Comparison of ENCODE assay signal across 8 cellular contexts in the genomic region with DNA sequence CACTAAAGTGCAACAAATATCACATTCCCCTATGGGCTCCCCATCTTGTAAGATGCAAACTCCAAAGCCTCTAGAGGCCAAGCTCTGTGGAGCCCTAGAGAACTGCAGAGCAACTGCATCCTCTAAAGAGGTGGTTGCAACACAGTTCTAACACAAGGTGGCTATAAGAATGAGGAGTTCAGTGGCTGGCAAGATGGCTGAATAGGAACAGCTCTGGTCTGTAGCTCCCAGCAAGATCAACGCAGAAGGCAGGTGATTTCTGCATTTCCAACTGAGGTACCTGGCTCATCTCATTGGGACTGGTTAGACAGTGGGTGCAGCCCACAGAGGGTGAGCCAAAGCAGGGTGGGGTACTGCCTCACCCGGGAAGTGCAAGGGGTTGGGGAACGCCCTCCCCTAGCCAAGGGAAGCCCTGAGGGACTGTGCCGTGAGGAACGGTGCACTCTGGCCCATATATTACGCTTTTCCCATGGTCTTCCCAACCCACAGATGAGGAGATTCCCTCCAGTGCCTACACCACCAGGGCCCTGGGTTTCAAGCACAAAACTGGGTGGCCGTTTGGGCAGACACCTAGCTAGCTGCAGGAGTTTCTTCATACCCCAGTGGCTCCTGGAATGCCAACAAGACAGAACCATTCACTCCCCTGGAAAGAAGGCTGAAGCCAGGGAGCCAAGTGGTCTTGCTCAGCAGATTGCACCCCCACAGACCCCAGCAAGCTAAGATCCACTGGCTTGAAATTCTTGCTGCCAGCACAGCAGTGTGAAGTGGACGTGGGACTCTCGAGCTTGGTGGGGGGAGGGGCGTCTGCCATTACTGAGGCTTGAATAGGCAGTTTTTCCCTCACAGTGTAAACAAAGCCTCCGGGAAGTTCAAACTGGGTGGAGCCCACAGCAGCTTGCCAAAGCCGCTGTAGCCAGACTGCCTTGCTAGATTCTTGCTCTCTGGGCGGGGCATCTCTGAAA.
A peak's percentile ranks its signal among the peaks of the same experiment; 100 is the strongest.
DNase-seq lines count a peak whose midpoint lies in the region; ATAC-seq, FAIRE-seq and TF ChIP-seq lines count a peak whose summit lies in the region.
"Not testable (repeated sequence)": the region's sequence is repeated elsewhere in the genome, so short reads cannot be mapped to it uniquely, and the experiment has no call there.

No MANE protein-coding gene starts in this region.

- H3K27me3 Mint-ChIP-seq in H9 (ENCODE audit: low read depth), result not testable (repeated sequence)

- H4K91ac ChIP-seq in H9 (ENCODE audit: insufficient read length, low read depth, low read length), result not testable (repeated sequence)

- H3K4me2 ChIP-seq in A549 (peak overlapping the region; percentile 70), PC-3 (ENCODE audit: low read length) (peak overlapping the region; percentile 65)
- not testable (repeated sequence) for H3K4me2 ChIP-seq in H9 (ENCODE audit: insufficient read depth, insufficient read length, low read length)

- H3K56ac ChIP-seq in H9 (ENCODE audit: insufficient read length, low read depth, low read length), result not testable (repeated sequence)

- not testable (repeated sequence) for H2BK12ac ChIP-seq in H9 (ENCODE audit: insufficient read length, low read depth, low read length)

- CTCF ChIA-PET in A549 (lab: Yijun Ruan, JAX), result interaction anchor here (1.0 to 1.2 kb wide), 2 partner anchors 41 to 89 kb away, joined by 3 to 4 read pairs; no protein-coding TSS in a partner anchor
- CTCF ChIA-PET in PC-3 (lab: Charles Lee), result interaction anchor here (0.6 kb wide), 1 partner anchor 10 kb away, joined by 3 read pairs; no protein-coding TSS in a partner anchor

- POLR2A ChIA-PET in A549 (lab: Yijun Ruan, JAX), result interaction anchor here (1.1 kb wide), 1 partner anchor 9 kb away, joined by 3 read pairs; no protein-coding TSS in a partner anchor
- POLR2A ChIA-PET in PC-3 (lab: Charles Lee; ENCODE audit: unreplicated experiment), result not testable (repeated sequence)

- not testable (repeated sequence) for H2AK5ac ChIP-seq in H9 (ENCODE audit: insufficient read length, low read length)

- not testable (repeated sequence) for H2AFZ ChIP-seq in H9 (ENCODE audit: low read length)
- H2AFZ ChIP-seq in PC-3 (ENCODE audit: low read length), result peak overlapping the region; percentile 77

- not testable (repeated sequence) for H3K18ac ChIP-seq in H9 (ENCODE audit: insufficient read length, low read depth, low read length)

- H2BK120ac ChIP-seq in H9 (ENCODE audit: low read depth, low read length, poor library complexity, severe bottlenecking), result not testable (repeated sequence)

- BruUV-seq in PC-3 (replicated peaks; lab: Mats Ljungman, UMichigan), result not testable (repeated sequence)

- intact Hi-C loops in PC-3 (cut with micrococcal nuclease), result not testable (repeated sequence)

- H4K5ac ChIP-seq in H9 (ENCODE audit: insufficient read length, low read depth, low read length), result not testable (repeated sequence)

- DNase-seq in A549 (ENCODE audit: low read depth in 1 of 2, low spot score in 1 of 2) (peak in 1 of 2 experiments; percentile 69), H9 (peak; percentile 54), NCI-H2107 (lab: John Stamatoyannopoulos, UW) (peak; percentile 39), PC-3 (peak; percentile 84), astrocyte of the hippocampus (ENCODE audit: low read depth, low spot score) (peak; percentile 69), fibroblast of mammary gland (ENCODE audit: low read depth) (peak; percentile 67), kidney tubule cell (ENCODE audit: low spot score) (peak; percentile 69), pons (ENCODE audit: low spot score) (peak; percentile 16)

- H3K9me3 ChIP-seq in A549; H9 (ENCODE audit: control insufficient read depth, low read depth, low read length); PC-3 (ENCODE audit: low read length): not testable (repeated sequence)

- H3T11ph ChIP-seq in H9 (ENCODE audit: low read length), result not testable (repeated sequence)

- H3K27ac ChIP-seq in A549, result peak overlapping the region; percentile 67 to 75
- H3K27ac ChIP-seq in H9 (ENCODE audit: insufficient read length, low read depth, low read length); PC-3 (ENCODE audit: low read length): not testable (repeated sequence)

- H2BK5ac ChIP-seq in H9 (ENCODE audit: insufficient read length, low read length), result not testable (repeated sequence)

- not testable (repeated sequence) for H2BK15ac ChIP-seq in H9 (ENCODE audit: low read depth, low read length)

- not testable (repeated sequence) for H4K8ac ChIP-seq in H9 (replicated peaks; ENCODE audit: insufficient read length, low read depth, low read length)

- not testable (repeated sequence) for TF ChIP-seq RAD21 in A549 (conservative IDR thresholded peaks at IDR 0.05 in 1 of 2, IDR thresholded peaks at IDR 0.05 in 1 of 2)

- not testable (repeated sequence) for H2BK20ac ChIP-seq in H9 (ENCODE audit: low read depth, low read length, poor library complexity, severe bottlenecking)

- not testable (repeated sequence) for H3K79me1 ChIP-seq in H9 (ENCODE audit: insufficient read depth, low read depth, low read length, poor library complexity, severe bottlenecking)

- H3K23ac ChIP-seq in H9 (ENCODE audit: insufficient read length, low read depth, low read length), result not testable (repeated sequence)

- not testable (repeated sequence) for H3K14ac ChIP-seq in H9 (ENCODE audit: insufficient read depth, low read length)

- H3K4me3 Mint-ChIP-seq in H9, result not testable (repeated sequence)

- H3K23me2 ChIP-seq in H9 (ENCODE audit: insufficient read length, low read depth, low read length, poor library complexity, severe bottlenecking), result not testable (repeated sequence)

- peaks cover 5 to 12% (median 10%) of the 10 kb centered on the region in 3 experiments; a peak in 5 of 7 replicates for H3K36me3 Mint-ChIP-seq in H9 (ENCODE audit: insufficient read depth in 1 of 3, low read depth in 3 of 3)

- H3K9ac ChIP-seq in H9 (ENCODE audit: extremely low read depth, insufficient read length, low read length); PC-3 (ENCODE audit: low read length): not testable (repeated sequence)

- not testable (repeated sequence) for TF ChIP-seq POLR2A in A549 (IDR thresholded peaks at IDR 0.05; ENCODE audit: low read length)

- H3K9me2 ChIP-seq in PC-3 (replicated peaks; ENCODE audit: low read length), result not testable (repeated sequence)

- not testable (repeated sequence) for TF ChIP-seq EP300 in A549 (IDR thresholded peaks at IDR 0.05)

- H3K27me3 ChIP-seq in H9 (ENCODE audit: insufficient read depth, low read length); PC-3 (ENCODE audit: low read length): not testable (repeated sequence)

- H3K4me3 ChIP-seq in A549, result peak overlapping the region; percentile 25; the same call in 1 of the 3 replicates
- H3K4me3 ChIP-seq in PC-3 (ENCODE audit: low read length); fibroblast of mammary gland (ENCODE audit: control insufficient read depth, low read depth, low read length): not testable (repeated sequence)

- peaks cover 14% of the 10 kb centered on the region for H3K4me1 ChIP-seq in A549
- not testable (repeated sequence) for H3K4me1 ChIP-seq in H9 (ENCODE audit: insufficient read depth, low read length)
- H3K4me1 ChIP-seq in PC-3 (ENCODE audit: insufficient read depth, low read length), result peaks cover 13% of the 10 kb centered on the region

- not testable (repeated sequence) for H3F3A ChIP-seq in PC-3 (ENCODE audit: low read length, unreplicated experiment)

- not testable (repeated sequence) for TF ChIP-seq CTCF in A549 (IDR thresholded peaks at IDR 0.05); PC-3 (conservative IDR thresholded peaks at IDR 0.05; ENCODE audit: low read depth, low read length)
- TF ChIP-seq CTCF in H9 (conservative IDR thresholded peaks at IDR 0.05), result peak; percentile 16; the same call in 1 of the 3 replicates
- TF ChIP-seq CTCF in fibroblast of mammary gland (conservative IDR thresholded peaks at IDR 0.05; ENCODE audit: control insufficient read depth, insufficient read depth, low read depth, low read length), result peak; percentile 5

- H4K20me1 ChIP-seq in H9 (ENCODE audit: control insufficient read depth, insufficient read depth, insufficient read length); PC-3 (ENCODE audit: low read length): not testable (repeated sequence)

- peak overlapping the region in 1 of 3 experiments; percentile 77; a peak in 1 of 7 replicates for H3K27ac Mint-ChIP-seq in H9

- WGBS in A549 (ENCODE audit: missing lambda C conversion rate), result 51% methylated on average over 13 of the region's 13 CpGs
- WGBS in H9 (ENCODE audit: extremely low coverage, insufficient read length, low lambda C conversion rate), result no CpG with 5 or more reads among the region's 13 CpGs

- not testable (repeated sequence) for H3K79me2 ChIP-seq in H9 (ENCODE audit: insufficient read depth, low read length); PC-3 (ENCODE audit: low read length)

- peaks cover 16 to 19% of the 10 kb centered on the region in 2 experiments for H3K4me1 Mint-ChIP-seq in H9

- FAIRE-seq in A549 (lab: Jason Lieb, UNC), result not testable (repeated sequence)

- H3K4ac ChIP-seq in H9 (ENCODE audit: low read depth, low read length), result not testable (repeated sequence)

- not testable (repeated sequence) for H3K36me3 ChIP-seq in PC-3 (ENCODE audit: low read depth, low read length)

- ATAC-seq in A549, result peak; percentile 85; a peak in 5 of 6 replicates
- ATAC-seq in PC-3, result peak; percentile 97

- H3K9me3 Mint-ChIP-seq in H9, result peaks cover 22 to 27% of the 10 kb centered on the region in 2 experiments; a peak in 4 of 5 replicates
